Comparison of ENCODE assay signal across 8 cellular contexts in genomic region chr1:2585318-2586092, GRCh38. TPM values are rescaled to one million over a fixed set of nuclear protein-coding genes. Genes with fewer than 3 reads are reported as not detected.
A peak's percentile ranks its signal among the peaks of the same experiment; 100 is the strongest.
DNase-seq lines count a peak whose midpoint lies in the region; ATAC-seq, FAIRE-seq and TF ChIP-seq lines count a peak whose summit lies in the region.

No MANE protein-coding gene starts in this region.

- H3K79me2 ChIP-seq in GM23338 (replicated peaks; ENCODE audit: insufficient read depth) (no peaks in the 10 kb centered on the region), HepG2 (ENCODE audit: insufficient read depth, low read length) (no peaks in the 10 kb centered on the region)

- H4K20me1 ChIP-seq in GM23338 (replicated peaks; ENCODE audit: insufficient read depth) (no peaks in the 10 kb centered on the region), HepG2 (ENCODE audit: insufficient read depth, low read length) (no peaks in the 10 kb centered on the region)

- intact Hi-C loops in dendritic cell treated with granulocyte-macrophage colony-stimulating factor and Interleukin-4, amounts not matched to agents 40 ng/mL and 50 ng/mL, for 4 days (cut with micrococcal nuclease): loop anchor here (1.0 kb wide), 2 partner anchors 37 to 59 kb away; partner anchors contain the start of gene PANK4
- intact Hi-C loops in HepG2 (cut with micrococcal nuclease; ENCODE audit: unreplicated experiment): loop anchor here (10.0 kb wide), 1 partner anchor 49 kb away; the partner anchor contains the start of gene MMEL1

- ATAC-seq in GM23338: peak; percentile 18
- peak; percentile 52 for ATAC-seq in HepG2

- H3F3A ChIP-seq in GM23338 (replicated peaks; ENCODE audit: low read depth): no peaks in the 10 kb centered on the region

- H3K4me3 ChIP-seq in GM23338: peak overlapping the region; percentile 88
- peak overlapping the region; percentile 79 to 95 (median 90); a peak in 5 of 6 replicates for H3K4me3 ChIP-seq in HepG2 (replicated peaks in 1 of 3; ENCODE audit: insufficient read depth in 1 of 3, low read depth in 2 of 3, low read length in 3 of 3)

- no peak for TF ChIP-seq RAD21 in HepG2 (CRISPR knock-in tag; IDR thresholded peaks at IDR 0.05)

- no peak for FAIRE-seq in HepG2 (lab: Jason Lieb, UNC)

- no peaks in the 10 kb centered on the region for H3K9me3 ChIP-seq in HepG2 (ENCODE audit: low read length)

- TSS peak; percentile 77 for BruUV-seq in HepG2 (replicated peaks; lab: Mats Ljungman, UMichigan)

- H2AFZ ChIP-seq in GM23338 (no peak overlapping the region), HepG2 (ENCODE audit: low read length) (no peak overlapping the region)

- TF ChIP-seq CTCF in GM23338 (conservative IDR thresholded peaks at IDR 0.05; ENCODE audit: low read depth in 2 of 2) (no peak), HepG2 (CRISPR knock-in tag; IDR thresholded peaks at IDR 0.05) (no peak)

- H3K27me3 Mint-ChIP-seq in GM23338 (ENCODE audit: insufficient read depth, low read depth, poor library complexity): peaks cover 8% of the 10 kb centered on the region
- H3K27me3 Mint-ChIP-seq in activated CD4-positive, alpha-beta T cell treated with anti-CD3 and anti-CD28 coated beads, Interleukin-2, amount 10 ng/mL, durations not matched to agents 7 days and 5 days: no peaks in the 10 kb centered on the region
- H3K27me3 Mint-ChIP-seq in dendritic cell treated with granulocyte-macrophage colony-stimulating factor and Interleukin-4, amounts not matched to agents 40 ng/mL and 50 ng/mL, for 4 days: peaks cover 17% of the 10 kb centered on the region

- CTCF ChIA-PET in activated CD4-positive, alpha-beta T cell treated with anti-CD3 and anti-CD28 coated beads, Interleukin-2, amount 10 ng/mL, durations not matched to agents 7 days and 5 days (lab: Charles Lee): interaction anchor here (0.6 to 5.3 kb wide), 10 partner anchors 20 to 391 kb away, joined by 3 to 36 read pairs (median 3); partner anchors contain the start of gene PANK4
- CTCF ChIA-PET in HepG2 (lab: Yijun Ruan, JAX; ENCODE audit: low intra/inter-chr PET ratio, low total read pairs): no interaction called here

- H3K4me2 ChIP-seq in GM23338: peak overlapping the region; percentile 98
- peak overlapping the region; percentile 96 for H3K4me2 ChIP-seq in HepG2 (ENCODE audit: low read depth, low read length)

- in situ Hi-C loops in HepG2 (cut with HindIII; ENCODE audit: extremely low pct_ligation_motif_present, low pct_unique_long_range_greater_than_20kb): no loop called here

- H3K4me1 Mint-ChIP-seq in GM23338: peaks cover 24% of the 10 kb centered on the region
- H3K4me1 Mint-ChIP-seq in activated CD4-positive, alpha-beta T cell treated with anti-CD3 and anti-CD28 coated beads, Interleukin-2, amount 10 ng/mL, durations not matched to agents 7 days and 5 days: peaks cover 33% of the 10 kb centered on the region
- peaks cover 63% of the 10 kb centered on the region for H3K4me1 Mint-ChIP-seq in dendritic cell treated with granulocyte-macrophage colony-stimulating factor and Interleukin-4, amounts not matched to agents 40 ng/mL and 50 ng/mL, for 4 days (ENCODE audit: low read depth)

- H3K9ac ChIP-seq in HepG2 (ENCODE audit: insufficient read depth, low read depth, low read length): peak overlapping the region; percentile 87

- peak overlapping the region; percentile 83 for H3K4me3 Mint-ChIP-seq in GM23338
- peak overlapping the region; percentile 91 for H3K4me3 Mint-ChIP-seq in activated CD4-positive, alpha-beta T cell treated with anti-CD3 and anti-CD28 coated beads, Interleukin-2, amount 10 ng/mL, durations not matched to agents 7 days and 5 days
- peak overlapping the region; percentile 86 for H3K4me3 Mint-ChIP-seq in dendritic cell treated with granulocyte-macrophage colony-stimulating factor and Interleukin-4, amounts not matched to agents 40 ng/mL and 50 ng/mL, for 4 days

- no peaks in the 10 kb centered on the region for H3K9me2 ChIP-seq in GM23338 (ENCODE audit: insufficient read depth)

- no peaks in the 10 kb centered on the region; the same call in 2 of the 3 replicates for H3K9me3 Mint-ChIP-seq in GM23338
- no peaks in the 10 kb centered on the region for H3K9me3 Mint-ChIP-seq in activated CD4-positive, alpha-beta T cell treated with anti-CD3 and anti-CD28 coated beads, Interleukin-2, amount 10 ng/mL, durations not matched to agents 7 days and 5 days
- H3K9me3 Mint-ChIP-seq in dendritic cell treated with granulocyte-macrophage colony-stimulating factor and Interleukin-4, amounts not matched to agents 40 ng/mL and 50 ng/mL, for 4 days: no peaks in the 10 kb centered on the region

- H3K4me1 ChIP-seq in GM23338 (ENCODE audit: insufficient read depth) (peaks cover 13% of the 10 kb centered on the region), HepG2 (ENCODE audit: insufficient read depth, low read length) (peaks cover 55% of the 10 kb centered on the region)

- no peak for TF ChIP-seq POLR2A in HepG2 (IDR thresholded peaks at IDR 0.05; ENCODE audit: insufficient read depth in 1 of 2, low read depth in 2 of 2, low read length in 2 of 2)

- DNase-seq in Daoy (ENCODE audit: low read depth): peak; percentile 69
- peak; percentile 72 for DNase-seq in GM23338 (ENCODE audit: low spot score)
- DNase-seq in NCI-H1105 treated with DMSO at 0.1 percent for 48 hours (lab: John Stamatoyannopoulos, UW): peak; percentile 20
- peak; percentile 77 for DNase-seq in activated CD4-positive, alpha-beta T cell treated with anti-CD3 and anti-CD28 coated beads, Interleukin-2, amount 10 ng/mL, durations not matched to agents 7 days and 5 days
- peak; percentile 63 for DNase-seq in HepG2 (ENCODE audit: low spot score)
- DNase-seq in stimulated activated CD4-positive, alpha-beta T cell treated with anti-CD3 and anti-CD28 coated beads, Interleukin-4, amount 100 ng/mL, for 4 hours: peak; percentile 50 to 57
- no peak for DNase-seq in NCI-H128 (lab: John Stamatoyannopoulos, UW; ENCODE audit: unreplicated experiment)

- H3K36me3 ChIP-seq in GM23338 (ENCODE audit: insufficient read depth) (no peaks in the 10 kb centered on the region), HepG2 (replicated peaks in 1 of 2; ENCODE audit: control insufficient read depth in 1 of 2, insufficient read depth in 2 of 2, low read length in 2 of 2) (no peaks in the 10 kb centered on the region)

- H3K27me3 ChIP-seq in GM23338 (ENCODE audit: insufficient read depth) (no peaks in the 10 kb centered on the region), HepG2 (ENCODE audit: control insufficient read depth in 1 of 2, insufficient read depth in 2 of 2, low read length in 2 of 2) (no peaks in the 10 kb centered on the region)

- no peak overlapping the region; the same call in 1 of the 2 replicates for H3K27ac Mint-ChIP-seq in GM23338
- H3K27ac Mint-ChIP-seq in activated CD4-positive, alpha-beta T cell treated with anti-CD3 and anti-CD28 coated beads, Interleukin-2, amount 10 ng/mL, durations not matched to agents 7 days and 5 days: peak overlapping the region; percentile 97
- H3K27ac Mint-ChIP-seq in dendritic cell treated with granulocyte-macrophage colony-stimulating factor and Interleukin-4, amounts not matched to agents 40 ng/mL and 50 ng/mL, for 4 days: peak overlapping the region; percentile 98

- H3K27ac ChIP-seq in GM23338 (ENCODE audit: low read depth) (peak overlapping the region; percentile 88), HepG2 (ENCODE audit: extremely low read length, insufficient read depth, low read length) (peak overlapping the region; percentile 86)

- WGBS in HepG2 (ENCODE audit: low lambda C conversion rate): 2% methylated on average over 7 of the region's 28 CpGs

- POLR2A ChIA-PET in activated CD4-positive, alpha-beta T cell treated with anti-CD3 and anti-CD28 coated beads, Interleukin-2, amount 10 ng/mL, durations not matched to agents 7 days and 5 days (lab: Charles Lee): interaction anchor here (1.1 to 2.3 kb wide), 3 partner anchors 29 to 170 kb away, joined by 4 to 8 read pairs (median 5); partner anchors contain the start of gene TNFRSF14
- POLR2A ChIA-PET in HepG2 (lab: Yijun Ruan, JAX): interaction anchor here (0.6 to 2.7 kb wide), 12 partner anchors 7 to 194 kb away, joined by 3 to 21 read pairs (median 5); partner anchors contain the start of genes MMEL1, MORN1, PANK4 and PEX10

- peaks cover 10% of the 10 kb centered on the region; the same call in 2 of the 3 replicates for H3K36me3 Mint-ChIP-seq in GM23338 (ENCODE audit: low read depth)
- peaks cover 3% of the 10 kb centered on the region for H3K36me3 Mint-ChIP-seq in activated CD4-positive, alpha-beta T cell treated with anti-CD3 and anti-CD28 coated beads, Interleukin-2, amount 10 ng/mL, durations not matched to agents 7 days and 5 days (ENCODE audit: low read depth)
- peaks cover 49% of the 10 kb centered on the region for H3K36me3 Mint-ChIP-seq in dendritic cell treated with granulocyte-macrophage colony-stimulating factor and Interleukin-4, amounts not matched to agents 40 ng/mL and 50 ng/mL, for 4 days (ENCODE audit: low read depth)

- TF ChIP-seq EP300 in HepG2 (IDR thresholded peaks at IDR 0.05; ENCODE audit: low read depth in 2 of 2, low read length in 2 of 2) (no peak), HepG2 (CRISPR knock-in tag; IDR thresholded peaks at IDR 0.05; ENCODE audit: borderline replicate concordance) (no peak)

RNA-seq across cellular contexts. Expression of gene PRXL2B, which starts 1.1 kb away (rescaled TPM):
- 13.0 and 20.6 TPM in 2 replicates for total RNA-seq in Daoy (2014; rRNA removed; shearing (Covaris generic))
- 35.1 and 44.0 TPM in 2 replicates for total RNA-seq in GM23338 (2014; rRNA removed; shearing (Covaris generic))
- polyA plus RNA-seq in GM23338 (2016; fragmentation: Nextera tagmentation; extraction: Ambion mirVana) (25.5 and 25.6 TPM in 2 replicates), HepG2 (2011; rRNA removed) (22.1 and 29.5 TPM in 2 replicates)
- total RNA-seq in activated CD4-positive, alpha-beta T cell treated with anti-CD3 and anti-CD28 coated beads, Interleukin-2, amount 10 ng/mL, durations not matched to agents 7 days and 5 days: 10 to 100 TPM; 25.2 to 33.3 TPM
- total RNA-seq in HepG2 (2016; rRNA removed; fragmentation: Illumina TruSeq; extraction: Trizol): 14.1 and 16.8 TPM in 2 replicates
- 3.3 and 4.6 TPM in 2 replicates for total RNA-seq in HepG2 (2016; cell fraction: cytosol; rRNA removed; fragmentation: Illumina TruSeq; extraction: Trizol; ENCODE audit: low read depth)
- total RNA-seq in HepG2 (2016; cell fraction: insoluble cytoplasmic fraction; rRNA removed; fragmentation: Illumina TruSeq; extraction: Trizol): 14.4 and 15.6 TPM in 2 replicates
- total RNA-seq in HepG2 (2016; cell fraction: membrane; rRNA removed; fragmentation: Illumina TruSeq; extraction: Trizol): 9.8 and 9.9 TPM in 2 replicates
- 8.9 and 10.7 TPM in 2 replicates for total RNA-seq in HepG2 (2016; cell fraction: nucleus; rRNA removed; fragmentation: Illumina TruSeq; extraction: Trizol)
- 24.7 and 29.1 TPM in 2 replicates for polyA plus RNA-seq in HepG2 (2011; cell fraction: cytosol; rRNA removed)
- polyA plus RNA-seq in HepG2 (2011; cell fraction: nucleus; rRNA removed): 72.9 and 75.2 TPM in 2 replicates
- polyA plus RNA-seq in HepG2 (2012): 22.4 and 26.9 TPM in 2 replicates
- polyA plus RNA-seq in HepG2 (2016; cell fraction: cytosol; fragmentation: Illumina TruSeq; extraction: Trizol; ENCODE audit: low read depth): 4.6 and 4.8 TPM in 2 replicates
- 20.7 and 24.0 TPM in 2 replicates for polyA plus RNA-seq in HepG2 (2016; cell fraction: insoluble cytoplasmic fraction; fragmentation: Illumina TruSeq; extraction: Trizol; ENCODE audit: low read depth)
- polyA plus RNA-seq in HepG2 (2016; cell fraction: membrane; fragmentation: Illumina TruSeq; extraction: Trizol; ENCODE audit: low read depth): 11.7 and 12.0 TPM in 2 replicates
- 24.3 and 25.8 TPM in 2 replicates for polyA plus RNA-seq in HepG2 (2016; cell fraction: nucleus; fragmentation: Illumina TruSeq; extraction: Trizol; ENCODE audit: insufficient read depth, low read depth)
- 3.8 and 32.9 TPM in 2 replicates for polyA minus RNA-seq in HepG2 (2011; rRNA and poly(A)+ RNA removed; ENCODE audit: low replicate concordance)
- polyA minus RNA-seq in HepG2 (2011; cell fraction: cytosol; rRNA and poly(A)+ RNA removed): 16.2 and 16.4 TPM in 2 replicates
- polyA minus RNA-seq in HepG2 (2011; cell fraction: nucleus; rRNA and poly(A)+ RNA removed): 5.8 and 7.5 TPM in 2 replicates

RNA-seq across cellular contexts. Expression of gene TNFRSF14, which starts 29.3 kb away (rescaled TPM):
- 9.0 and 12.1 TPM in 2 replicates for total RNA-seq in Daoy (2014; rRNA removed; shearing (Covaris generic))
- total RNA-seq in GM23338 (2014; rRNA removed; shearing (Covaris generic)): 0.85 TPM in 1 of 2 replicates, not detected in the other
- not detected in 2 replicates for polyA plus RNA-seq in GM23338 (2016; fragmentation: Nextera tagmentation; extraction: Ambion mirVana)
- total RNA-seq in activated CD4-positive, alpha-beta T cell treated with anti-CD3 and anti-CD28 coated beads, Interleukin-2, amount 10 ng/mL, durations not matched to agents 7 days and 5 days: 100 to 1,000 TPM; 182 to 192 TPM
- total RNA-seq in HepG2 (2016; rRNA removed; fragmentation: Illumina TruSeq; extraction: Trizol): 6.2 and 11.9 TPM in 2 replicates
- 7.1 and 8.0 TPM in 2 replicates for total RNA-seq in HepG2 (2016; cell fraction: cytosol; rRNA removed; fragmentation: Illumina TruSeq; extraction: Trizol; ENCODE audit: low read depth)
- 5.5 and 13.2 TPM in 2 replicates for total RNA-seq in HepG2 (2016; cell fraction: insoluble cytoplasmic fraction; rRNA removed; fragmentation: Illumina TruSeq; extraction: Trizol)
- 10.5 and 12.4 TPM in 2 replicates for total RNA-seq in HepG2 (2016; cell fraction: membrane; rRNA removed; fragmentation: Illumina TruSeq; extraction: Trizol)
- 11.2 and 11.3 TPM in 2 replicates for total RNA-seq in HepG2 (2016; cell fraction: nucleus; rRNA removed; fragmentation: Illumina TruSeq; extraction: Trizol)
- polyA plus RNA-seq in HepG2 (2011; rRNA removed): 49.9 and 70.7 TPM in 2 replicates
- polyA plus RNA-seq in HepG2 (2011; cell fraction: cytosol; rRNA removed): 24.2 and 35.1 TPM in 2 replicates
- polyA plus RNA-seq in HepG2 (2011; cell fraction: nucleus; rRNA removed): 534 and 601 TPM in 2 replicates
- polyA plus RNA-seq in HepG2 (2012): 20.3 and 22.1 TPM in 2 replicates
- 6.2 and 6.4 TPM in 2 replicates for polyA plus RNA-seq in HepG2 (2016; cell fraction: cytosol; fragmentation: Illumina TruSeq; extraction: Trizol; ENCODE audit: low read depth)
- 5.6 and 7.2 TPM in 2 replicates for polyA plus RNA-seq in HepG2 (2016; cell fraction: insoluble cytoplasmic fraction; fragmentation: Illumina TruSeq; extraction: Trizol; ENCODE audit: low read depth)
- 9.0 and 10.4 TPM in 2 replicates for polyA plus RNA-seq in HepG2 (2016; cell fraction: membrane; fragmentation: Illumina TruSeq; extraction: Trizol; ENCODE audit: low read depth)
- polyA plus RNA-seq in HepG2 (2016; cell fraction: nucleus; fragmentation: Illumina TruSeq; extraction: Trizol; ENCODE audit: insufficient read depth, low read depth): 35.7 and 39.2 TPM in 2 replicates
- 0.61 and 40.6 TPM in 2 replicates for polyA minus RNA-seq in HepG2 (2011; rRNA and poly(A)+ RNA removed; ENCODE audit: low replicate concordance)
- 12.6 and 13.8 TPM in 2 replicates for polyA minus RNA-seq in HepG2 (2011; cell fraction: cytosol; rRNA and poly(A)+ RNA removed)
- polyA minus RNA-seq in HepG2 (2011; cell fraction: nucleus; rRNA and poly(A)+ RNA removed): 32.2 and 34.3 TPM in 2 replicates

RNA-seq across cellular contexts. Expression of gene MMEL1, which starts 47.3 kb away (rescaled TPM):
- total RNA-seq in Daoy (2014; rRNA removed; shearing (Covaris generic)): not detected in 2 replicates
- total RNA-seq in GM23338 (2014; rRNA removed; shearing (Covaris generic)): 0.43 and 0.90 TPM in 2 replicates
- 0.57 and 0.71 TPM in 2 replicates for polyA plus RNA-seq in GM23338 (2016; fragmentation: Nextera tagmentation; extraction: Ambion mirVana)
- total RNA-seq in activated CD4-positive, alpha-beta T cell treated with anti-CD3 and anti-CD28 coated beads, Interleukin-2, amount 10 ng/mL, durations not matched to agents 7 days and 5 days: 1 to 10 TPM; 2.9 to 3.5 TPM
- total RNA-seq in HepG2 (2016; rRNA removed; fragmentation: Illumina TruSeq; extraction: Trizol): not detected in 2 replicates
- not detected in 2 replicates for total RNA-seq in HepG2 (2016; cell fraction: cytosol; rRNA removed; fragmentation: Illumina TruSeq; extraction: Trizol; ENCODE audit: low read depth)
- total RNA-seq in HepG2 (2016; cell fraction: insoluble cytoplasmic fraction; rRNA removed; fragmentation: Illumina TruSeq; extraction: Trizol): not detected in 2 replicates
- not detected in 2 replicates for total RNA-seq in HepG2 (2016; cell fraction: membrane; rRNA removed; fragmentation: Illumina TruSeq; extraction: Trizol)
- total RNA-seq in HepG2 (2016; cell fraction: nucleus; rRNA removed; fragmentation: Illumina TruSeq; extraction: Trizol): not detected in 2 replicates
- 0.48 and 1.6 TPM in 2 replicates for polyA plus RNA-seq in HepG2 (2011; rRNA removed)
- 0.54 and 0.78 TPM in 2 replicates for polyA plus RNA-seq in HepG2 (2011; cell fraction: cytosol; rRNA removed)
- 3.3 and 4.7 TPM in 2 replicates for polyA plus RNA-seq in HepG2 (2011; cell fraction: nucleus; rRNA removed)
- 0.37 and 0.43 TPM in 2 replicates for polyA plus RNA-seq in HepG2 (2012)
- polyA plus RNA-seq in HepG2 (2016; cell fraction: cytosol; fragmentation: Illumina TruSeq; extraction: Trizol; ENCODE audit: low read depth): not detected in 2 replicates
- not detected in 2 replicates for polyA plus RNA-seq in HepG2 (2016; cell fraction: insoluble cytoplasmic fraction; fragmentation: Illumina TruSeq; extraction: Trizol; ENCODE audit: low read depth)
- polyA plus RNA-seq in HepG2 (2016; cell fraction: membrane; fragmentation: Illumina TruSeq; extraction: Trizol; ENCODE audit: low read depth): not detected in 2 replicates
- not detected in 2 replicates for polyA plus RNA-seq in HepG2 (2016; cell fraction: nucleus; fragmentation: Illumina TruSeq; extraction: Trizol; ENCODE audit: insufficient read depth, low read depth)
- polyA minus RNA-seq in HepG2 (2011; rRNA and poly(A)+ RNA removed; ENCODE audit: low replicate concordance): 0.72 TPM in 1 of 2 replicates, not detected in the other
- polyA minus RNA-seq in HepG2 (2011; cell fraction: cytosol; rRNA and poly(A)+ RNA removed): 1.3 TPM in 1 of 2 replicates, not detected in the other
- 0.39 and 0.62 TPM in 2 replicates for polyA minus RNA-seq in HepG2 (2011; cell fraction: nucleus; rRNA and poly(A)+ RNA removed)

RNA-seq across cellular contexts. Expression of gene HES5, which starts 55.4 kb away (rescaled TPM):
- not detected in 2 replicates for total RNA-seq in Daoy (2014; rRNA removed; shearing (Covaris generic))
- total RNA-seq in GM23338 (2014; rRNA removed; shearing (Covaris generic)): 0.21 TPM in 1 of 2 replicates, not detected in the other
- polyA plus RNA-seq in GM23338 (2016; fragmentation: Nextera tagmentation; extraction: Ambion mirVana) (0.16 TPM in 1 of 2 replicates, not detected in the other), HepG2 (2011; rRNA removed) (0.05 TPM in 1 of 2 replicates, not detected in the other)
- not detected for total RNA-seq in activated CD4-positive, alpha-beta T cell treated with anti-CD3 and anti-CD28 coated beads, Interleukin-2, amount 10 ng/mL, durations not matched to agents 7 days and 5 days
- total RNA-seq in HepG2 (2016; rRNA removed; fragmentation: Illumina TruSeq; extraction: Trizol): not detected in 2 replicates
- total RNA-seq in HepG2 (2016; cell fraction: cytosol; rRNA removed; fragmentation: Illumina TruSeq; extraction: Trizol; ENCODE audit: low read depth): not detected in 2 replicates
- total RNA-seq in HepG2 (2016; cell fraction: insoluble cytoplasmic fraction; rRNA removed; fragmentation: Illumina TruSeq; extraction: Trizol): not detected in 2 replicates
- not detected in 2 replicates for total RNA-seq in HepG2 (2016; cell fraction: membrane; rRNA removed; fragmentation: Illumina TruSeq; extraction: Trizol)
- not detected in 2 replicates for total RNA-seq in HepG2 (2016; cell fraction: nucleus; rRNA removed; fragmentation: Illumina TruSeq; extraction: Trizol)
- polyA plus RNA-seq in HepG2 (2011; cell fraction: cytosol; rRNA removed): not detected in 2 replicates
- not detected in 2 replicates for polyA plus RNA-seq in HepG2 (2011; cell fraction: nucleus; rRNA removed)
- polyA plus RNA-seq in HepG2 (2012): not detected in 2 replicates
- polyA plus RNA-seq in HepG2 (2016; cell fraction: cytosol; fragmentation: Illumina TruSeq; extraction: Trizol; ENCODE audit: low read depth): not detected in 2 replicates
- not detected in 2 replicates for polyA plus RNA-seq in HepG2 (2016; cell fraction: insoluble cytoplasmic fraction; fragmentation: Illumina TruSeq; extraction: Trizol; ENCODE audit: low read depth)
- polyA plus RNA-seq in HepG2 (2016; cell fraction: membrane; fragmentation: Illumina TruSeq; extraction: Trizol; ENCODE audit: low read depth): not detected in 2 replicates
- polyA plus RNA-seq in HepG2 (2016; cell fraction: nucleus; fragmentation: Illumina TruSeq; extraction: Trizol; ENCODE audit: insufficient read depth, low read depth): not detected in 2 replicates
- polyA minus RNA-seq in HepG2 (2011; rRNA and poly(A)+ RNA removed; ENCODE audit: low replicate concordance): not detected in 2 replicates
- not detected in 2 replicates for polyA minus RNA-seq in HepG2 (2011; cell fraction: cytosol; rRNA and poly(A)+ RNA removed)
- polyA minus RNA-seq in HepG2 (2011; cell fraction: nucleus; rRNA and poly(A)+ RNA removed): not detected in 2 replicates

RNA-seq across cellular contexts. Expression of gene PANK4, which starts 59.1 kb away (rescaled TPM):
- 18.6 and 44.7 TPM in 2 replicates for total RNA-seq in Daoy (2014; rRNA removed; shearing (Covaris generic))
- 31.2 and 43.7 TPM in 2 replicates for total RNA-seq in GM23338 (2014; rRNA removed; shearing (Covaris generic))
- polyA plus RNA-seq in GM23338 (2016; fragmentation: Nextera tagmentation; extraction: Ambion mirVana) (25.4 and 25.8 TPM in 2 replicates), HepG2 (2011; rRNA removed) (17.2 and 17.4 TPM in 2 replicates)
- 10 to 100 TPM; 66.6 to 76.6 TPM for total RNA-seq in activated CD4-positive, alpha-beta T cell treated with anti-CD3 and anti-CD28 coated beads, Interleukin-2, amount 10 ng/mL, durations not matched to agents 7 days and 5 days
- total RNA-seq in HepG2 (2016; rRNA removed; fragmentation: Illumina TruSeq; extraction: Trizol): 9.2 and 19.3 TPM in 2 replicates
- total RNA-seq in HepG2 (2016; cell fraction: cytosol; rRNA removed; fragmentation: Illumina TruSeq; extraction: Trizol; ENCODE audit: low read depth): 15.2 and 19.7 TPM in 2 replicates
- 9.5 and 17.6 TPM in 2 replicates for total RNA-seq in HepG2 (2016; cell fraction: insoluble cytoplasmic fraction; rRNA removed; fragmentation: Illumina TruSeq; extraction: Trizol)
- total RNA-seq in HepG2 (2016; cell fraction: membrane; rRNA removed; fragmentation: Illumina TruSeq; extraction: Trizol): 5.3 and 5.7 TPM in 2 replicates
- 19.2 TPM in 2 replicates for total RNA-seq in HepG2 (2016; cell fraction: nucleus; rRNA removed; fragmentation: Illumina TruSeq; extraction: Trizol)
- 7.9 and 10.5 TPM in 2 replicates for polyA plus RNA-seq in HepG2 (2011; cell fraction: cytosol; rRNA removed)
- 84.3 and 91.7 TPM in 2 replicates for polyA plus RNA-seq in HepG2 (2011; cell fraction: nucleus; rRNA removed)
- polyA plus RNA-seq in HepG2 (2012): 11.1 and 12.3 TPM in 2 replicates
- polyA plus RNA-seq in HepG2 (2016; cell fraction: cytosol; fragmentation: Illumina TruSeq; extraction: Trizol; ENCODE audit: low read depth): 0.83 and 1.3 TPM in 2 replicates
- 6.9 and 9.3 TPM in 2 replicates for polyA plus RNA-seq in HepG2 (2016; cell fraction: insoluble cytoplasmic fraction; fragmentation: Illumina TruSeq; extraction: Trizol; ENCODE audit: low read depth)
- polyA plus RNA-seq in HepG2 (2016; cell fraction: membrane; fragmentation: Illumina TruSeq; extraction: Trizol; ENCODE audit: low read depth): 1.5 and 2.2 TPM in 2 replicates
- polyA plus RNA-seq in HepG2 (2016; cell fraction: nucleus; fragmentation: Illumina TruSeq; extraction: Trizol; ENCODE audit: insufficient read depth, low read depth): 33.9 and 43.9 TPM in 2 replicates
- polyA minus RNA-seq in HepG2 (2011; rRNA and poly(A)+ RNA removed; ENCODE audit: low replicate concordance): 27.8 and 43.6 TPM in 2 replicates
- polyA minus RNA-seq in HepG2 (2011; cell fraction: cytosol; rRNA and poly(A)+ RNA removed): 14.8 and 18.2 TPM in 2 replicates
- 56.7 and 65.1 TPM in 2 replicates for polyA minus RNA-seq in HepG2 (2011; cell fraction: nucleus; rRNA and poly(A)+ RNA removed)

Comparison
In these comparisons a context has a peak if more than half of its experiments do, and no peak if none do; other contexts are left out.
1. RNA of gene TNFRSF14, which starts 29.3 kb away (total RNA-seq): 182 to 192 TPM in activated CD4-positive, alpha-beta T cell treated with anti-CD3 and anti-CD28 coated beads, Interleukin-2, amount 10 ng/mL, durations not matched to agents 7 days and 5 days; 9.0 to 12.1 TPM in Daoy, 5.5 to 13.2 TPM in HepG2 and 0.85 TPM in GM23338; every median in the first group is over 10 times any median in the second.
2. Peak in every context shown above with its lines, with median percentiles within 50 percentile points of each other: H3K4me3 Mint-ChIP-seq.